ENCODE assay signal across 8 cellular contexts in the genomic region with DNA sequence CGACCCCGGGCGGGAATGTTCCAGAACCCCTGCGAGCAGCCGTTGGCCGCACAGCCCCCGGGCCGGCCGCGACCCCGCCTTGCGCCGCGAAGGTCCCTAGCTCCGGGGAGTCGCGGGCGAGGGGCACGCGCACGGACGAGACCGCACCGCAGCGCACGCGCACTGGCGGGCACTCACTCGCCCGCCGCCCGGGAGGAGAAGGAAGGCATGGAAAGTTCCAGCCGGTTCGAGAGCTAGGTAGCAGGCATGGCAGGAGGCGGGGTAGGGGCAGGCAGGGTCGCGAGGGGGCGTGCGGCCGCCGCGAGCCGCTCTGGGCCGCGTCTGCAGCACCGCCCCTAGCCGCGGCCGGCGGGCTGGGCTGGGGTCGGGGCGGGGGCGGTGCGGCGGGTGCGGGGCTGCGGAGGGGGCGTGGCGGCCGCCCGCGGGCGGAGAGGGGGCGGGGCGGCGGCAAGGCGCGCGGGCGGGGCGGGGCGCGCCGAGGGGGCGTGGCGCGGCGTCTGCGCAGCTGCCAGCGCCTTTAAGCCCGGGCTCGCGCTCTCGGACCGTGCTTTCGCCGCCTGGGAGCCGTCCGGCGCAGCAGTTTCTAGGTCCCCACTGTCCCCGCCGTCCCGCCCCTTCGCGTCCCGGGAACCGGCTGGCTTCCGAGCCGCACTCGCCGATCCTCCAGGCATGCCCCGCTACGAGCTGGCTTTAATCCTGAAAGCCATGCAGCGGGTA. TPM values are rescaled to one million over a fixed set of nuclear protein-coding genes. Genes with fewer than 3 reads are reported as not detected.
DNase-seq lines count a peak whose midpoint lies in the region; ATAC-seq and TF ChIP-seq lines count a peak whose summit lies in the region.

TSS of gene MRPS6 (plus strand) at position 547 of the 717 bp plus-strand sequence. CDS start at position 670, 123 bp downstream.
TSS of gene SLC5A3 (plus strand) at position 547 of the 717 bp plus-strand sequence. CDS start 21,621 bp downstream, outside the sequence.

- peak within 1 kb of the TSS; percentile 89 for H3K4me3 ChIP-seq in coronary artery

- intact Hi-C loops in left colon (cut with DNase I, micrococcal nuclease): no loop called here

- TF ChIP-seq CTCF in coronary artery (IDR thresholded peaks at IDR 0.05): no peak

- DNase-seq in AG20443 (ENCODE audit: low spot score) (peak; percentile 96), NCI-H446 treated with DMSO at 0.1 percent for 48 hours (lab: John Stamatoyannopoulos, UW) (peak; percentile 58), coronary artery (ENCODE audit: low spot score) (peak; percentile 85), left colon (peak; percentile 84 to 89)
- peak; percentile 77 for DNase-seq in activated CD4-positive, alpha-beta T cell treated with anti-CD3 and anti-CD28 coated beads for 48 hours
- peak; percentile 58 to 75 for DNase-seq in stimulated activated CD4-positive, alpha-beta T cell treated with anti-CD3 and anti-CD28 coated beads, Interleukin-1b, Interleukin-23, amount 100 ng/mL, for 4 hours (ENCODE audit: low read depth in 2 of 2)

- H3K27ac ChIP-seq in coronary artery: peak within 1 kb of the TSS; percentile 84 to 92

- peak; percentile 80 for ATAC-seq in GM19025 (IDR thresholded peaks at IDR 0.05; ENCODE audit: low read depth, unreplicated experiment)
- ATAC-seq in HG03280 (IDR thresholded peaks at IDR 0.05; ENCODE audit: unreplicated experiment): peak; percentile 77
- ATAC-seq in left colon: peak; percentile 84

RNA-seq across cellular contexts. Expression of gene MRPS6, which starts in this region (rescaled TPM):
- 10 to 100 TPM; 42.3 to 54.7 TPM for total RNA-seq in left colon

RNA-seq across cellular contexts. Expression of gene SLC5A3, which starts in this region (rescaled TPM):
- total RNA-seq in left colon: 10 to 100 TPM; 14.6 to 19.2 TPM

Comparison
In these comparisons a context has a peak if more than half of its experiments do, and no peak if none do; other contexts are left out.
1. Peak in every context shown above with its lines: DNase-seq, ATAC-seq, H3K4me3 ChIP-seq and H3K27ac ChIP-seq.